In genomic region chr4:183256756-183257385, GRCh38 we compare ENCODE assay signal across 8 cellular contexts.
DNase-seq lines count a peak whose midpoint lies in the region; TF ChIP-seq lines count a peak whose summit lies in the region.

No MANE protein-coding gene starts in this region.

- no peak overlapping the region for H3K27ac Mint-ChIP-seq in activated CD4-positive, alpha-beta memory T cell treated with anti-CD3 and anti-CD28 coated beads, Interleukin-2, amount 10 ng/mL, durations not matched to agents 7 days and 5 days
- no peak overlapping the region for H3K27ac Mint-ChIP-seq in neural progenitor cell

- peaks cover 6 to 23% (median 16%) of the 10 kb centered on the region in 4 donors for H3K4me1 ChIP-seq in esophagus muscularis mucosa
- no peaks in the 10 kb centered on the region for H3K4me1 ChIP-seq in neural progenitor cell
- no peaks in the 10 kb centered on the region for H3K4me1 ChIP-seq in uterus

- intact Hi-C loops in esophagus muscularis mucosa (cut with DNase I) (loop anchor here (2.0 kb wide), 1 partner anchor 184 kb away; no protein-coding TSS in a partner anchor), uterus (cut with DNase I; ENCODE audit: low total_unique reads) (no loop called here)

- no peak overlapping the region for H3K9ac ChIP-seq in neural progenitor cell

- H3K36me3 ChIP-seq in H7 (replicated peaks; ENCODE audit: control insufficient read depth, insufficient read depth, low read length) (peaks cover 30% of the 10 kb centered on the region), esophagus muscularis mucosa (peaks cover 11 to 71% (median 39%) of the 10 kb centered on the region in 4 donors), neural progenitor cell (peaks cover 5% of the 10 kb centered on the region), uterus (no peaks in the 10 kb centered on the region)

- peaks cover 6% of the 10 kb centered on the region for H3F3A ChIP-seq in neural progenitor cell (ENCODE audit: low read depth)

- TF ChIP-seq CTCF in esophagus muscularis mucosa (IDR thresholded peaks at IDR 0.05) (peak; percentile 51 to 69 (median 67)), neural progenitor cell (IDR thresholded peaks at IDR 0.05) (peak; percentile 81), uterus (IDR thresholded peaks at IDR 0.05) (peak; percentile 47 to 86 (median 74))

- no peaks in the 10 kb centered on the region for H3K4me1 Mint-ChIP-seq in activated CD4-positive, alpha-beta memory T cell treated with anti-CD3 and anti-CD28 coated beads, Interleukin-2, amount 10 ng/mL, durations not matched to agents 7 days and 5 days
- H3K4me1 Mint-ChIP-seq in neural progenitor cell: no peaks in the 10 kb centered on the region

- peak; percentile 5 to 56 (median 16) for DNase-seq in NCI-H1417 (lab: John Stamatoyannopoulos, UW)
- DNase-seq in NCI-H1417 treated with DMSO at 0.1 percent for 48 hours (lab: John Stamatoyannopoulos, UW): no peak
- DNase-seq in H7: peak; percentile 76
- DNase-seq in NCI-H1694 (lab: John Stamatoyannopoulos, UW): peak; percentile 8
- peak; percentile 32 for DNase-seq in activated CD4-positive, alpha-beta memory T cell treated with anti-CD3 and anti-CD28 coated beads, Interleukin-2, amount 10 ng/mL, durations not matched to agents 7 days and 5 days
- DNase-seq in esophagus muscularis mucosa (ENCODE audit: extremely low spot score): no peak
- DNase-seq in neural progenitor cell (ENCODE audit: low spot score): peak; percentile 76
- peak; percentile 47 to 58 for DNase-seq in uterus

- no peaks in the 10 kb centered on the region for H3K9me3 Mint-ChIP-seq in activated CD4-positive, alpha-beta memory T cell treated with anti-CD3 and anti-CD28 coated beads, Interleukin-2, amount 10 ng/mL, durations not matched to agents 7 days and 5 days
- no peaks in the 10 kb centered on the region for H3K9me3 Mint-ChIP-seq in neural progenitor cell

- TF ChIP-seq POLR2A in esophagus muscularis mucosa (IDR thresholded peaks at IDR 0.05; ENCODE audit: low read depth) (no peak), uterus (IDR thresholded peaks at IDR 0.05) (no peak)

- H3K4me2 ChIP-seq in neural progenitor cell: no peak overlapping the region

- H3K27me3 Mint-ChIP-seq in activated CD4-positive, alpha-beta memory T cell treated with anti-CD3 and anti-CD28 coated beads, Interleukin-2, amount 10 ng/mL, durations not matched to agents 7 days and 5 days: peaks cover 2% of the 10 kb centered on the region
- peaks cover 3% of the 10 kb centered on the region for H3K27me3 Mint-ChIP-seq in neural progenitor cell (ENCODE audit: insufficient read depth, low read depth)

- no peaks in the 10 kb centered on the region for H4K20me1 ChIP-seq in neural progenitor cell (ENCODE audit: low read depth)

- POLR2A ChIA-PET in activated CD4-positive, alpha-beta memory T cell treated with anti-CD3 and anti-CD28 coated beads, Interleukin-2, amount 10 ng/mL, durations not matched to agents 7 days and 5 days (lab: Charles Lee): no interaction called here

- H3K27me3 ChIP-seq in H7 (ENCODE audit: control insufficient read depth, insufficient read depth, low read length) (no peaks in the 10 kb centered on the region), esophagus muscularis mucosa (no peaks in the 10 kb centered on the region), neural progenitor cell (no peaks in the 10 kb centered on the region), uterus (no peaks in the 10 kb centered on the region)

- WGBS in esophagus muscularis mucosa: 41% methylated on average over 9 of the region's 9 CpGs

- CTCF ChIA-PET in activated CD4-positive, alpha-beta memory T cell treated with anti-CD3 and anti-CD28 coated beads, Interleukin-2, amount 10 ng/mL, durations not matched to agents 7 days and 5 days (lab: Charles Lee): interaction anchor here (0.7 to 5.0 kb wide), 10 partner anchors 9 to 319 kb away, joined by 3 to 38 read pairs (median 4); partner anchors contain the start of gene WWC2

- H3K36me3 Mint-ChIP-seq in activated CD4-positive, alpha-beta memory T cell treated with anti-CD3 and anti-CD28 coated beads, Interleukin-2, amount 10 ng/mL, durations not matched to agents 7 days and 5 days (ENCODE audit: low read depth): no peaks in the 10 kb centered on the region
- H3K36me3 Mint-ChIP-seq in neural progenitor cell: peaks cover 3% of the 10 kb centered on the region

- H2AFZ ChIP-seq in neural progenitor cell (replicated peaks): no peak overlapping the region

- no peak overlapping the region for H3K4me3 Mint-ChIP-seq in activated CD4-positive, alpha-beta memory T cell treated with anti-CD3 and anti-CD28 coated beads, Interleukin-2, amount 10 ng/mL, durations not matched to agents 7 days and 5 days
- H3K4me3 Mint-ChIP-seq in neural progenitor cell: no peak overlapping the region

- no peak overlapping the region for H3K4me3 ChIP-seq in H7 (ENCODE audit: insufficient read depth, low read depth, low read length)
- no peak overlapping the region for H3K4me3 ChIP-seq in esophagus muscularis mucosa
- no peak overlapping the region for H3K4me3 ChIP-seq in neural progenitor cell
- no peak overlapping the region for H3K4me3 ChIP-seq in uterus

- H3K9me3 ChIP-seq in esophagus muscularis mucosa: no peaks in the 10 kb centered on the region
- H3K9me3 ChIP-seq in neural progenitor cell (ENCODE audit: low read depth): no peaks in the 10 kb centered on the region
- H3K9me3 ChIP-seq in uterus: no peaks in the 10 kb centered on the region

- TF ChIP-seq EP300 in esophagus muscularis mucosa (IDR thresholded peaks at IDR 0.05): no peak

- no peaks in the 10 kb centered on the region for H3K79me2 ChIP-seq in neural progenitor cell (ENCODE audit: low read depth)

- H3K27ac ChIP-seq in esophagus muscularis mucosa (replicated peaks in 1 of 4): peak overlapping the region in 3 of 4 donors; percentile 4 to 34 (median 15)
- H3K27ac ChIP-seq in neural progenitor cell: no peak overlapping the region
- H3K27ac ChIP-seq in uterus: peak overlapping the region; percentile 39 to 47

Comparison
In these comparisons a context has a peak if more than half of its experiments do, and no peak if none do; other contexts are left out.
1. DNase-seq: peak in NCI-H1417 (3 of 3), H7 (single experiment), NCI-H1694 (single experiment), activated CD4-positive, alpha-beta memory T cell treated with anti-CD3 and anti-CD28 coated beads, Interleukin-2, amount 10 ng/mL, durations not matched to agents 7 days and 5 days (single experiment), neural progenitor cell (single experiment) and uterus (2 of 2); none in NCI-H1417 treated with DMSO at 0.1 percent for 48 hours (single experiment) and esophagus muscularis mucosa (single experiment).
2. Peak in every context shown above with its lines, with median percentiles within 50 percentile points of each other: CTCF ChIP-seq.